ENCODE assay signal across 27 cellular contexts in the genomic region with DNA sequence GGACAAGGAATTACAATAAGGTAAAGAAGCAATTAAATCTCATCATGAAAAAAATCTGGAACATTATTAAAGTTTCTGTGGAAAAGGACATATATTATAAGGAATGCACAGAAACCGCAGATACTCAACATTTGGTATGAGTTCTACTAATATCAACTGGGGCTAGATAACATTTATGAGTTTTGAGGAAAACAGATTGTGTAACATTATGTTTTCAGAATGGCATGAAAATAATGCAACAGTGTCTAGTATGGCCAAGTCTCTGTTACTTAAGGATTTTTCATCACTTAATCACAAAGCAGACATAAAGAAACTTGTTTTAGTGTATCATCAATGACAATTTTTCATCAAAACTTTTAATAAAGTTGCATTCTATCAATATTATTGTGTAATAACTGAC.
DNase-seq lines count a peak whose midpoint lies in the region; ATAC-seq, FAIRE-seq and TF ChIP-seq lines count a peak whose summit lies in the region.
"Had no signal": no experiment of that assay in that cellular context is flagged by ENCODE, and none has a peak within 500 bp of the region (broad histone marks: within the 10 kb centered on the region; RNA-seq: fewer than 3 reads in every experiment).

No MANE protein-coding gene starts in this region.

- intact Hi-C loops in K562 (cut with micrococcal nuclease) (no loop called here), A673 (cut with micrococcal nuclease; ENCODE audit: unreplicated experiment) (no loop called here)

- H3K9me3 Mint-ChIP-seq in effector memory CD8-positive, alpha-beta T cell, result peaks cover 0 to 1% of the 10 kb centered on the region in 2 donors
- H3K9me3 Mint-ChIP-seq: GM23338 had no signal

- H3K4me3 ChIP-seq in K562, result no peak overlapping the region
- no peak overlapping the region for H3K4me3 ChIP-seq in smooth muscle cell
- no peak overlapping the region for H3K4me3 ChIP-seq in A673 (ENCODE audit: low read depth, low read length, poor library complexity, severe bottlenecking)
- H3K4me3 ChIP-seq: BLaER1 treated with 17β-estradiol and CSF1 and Interleukin-3, amounts not matched to agents 10 nM and 100 nM; GM23338; HAP-1; SJCRH30 had no signal

- 0% methylated on average over 1 of the region's 1 CpG for WGBS in K562 (ENCODE audit: insufficient coverage, low coverage, missing lambda C conversion rate)
- 54% methylated on average over 1 of the region's 1 CpG for WGBS in smooth muscle cell (ENCODE audit: low lambda C conversion rate)

- H3K27me3 ChIP-seq in K562 (ENCODE audit: control insufficient read depth in 2 of 2, insufficient read depth in 2 of 2, low read length in 2 of 2) (no peaks in the 10 kb centered on the region), smooth muscle cell (ENCODE audit: low read depth) (no peaks in the 10 kb centered on the region), A673 (replicated peaks; ENCODE audit: insufficient read depth, low read depth, low read length, poor library complexity) (no peaks in the 10 kb centered on the region)
- H3K27me3 ChIP-seq: SJCRH30 had no signal

- no TSS peak for BruUV-seq in K562 (replicated peaks; lab: Mats Ljungman, UMichigan)
- BruUV-seq in A673 (replicated peaks; lab: Mats Ljungman, UMichigan), result no TSS peak

- POLR2A ChIA-PET in K562 (lab: Yijun Ruan, JAX) (no interaction called here), A673 (lab: Charles Lee; ENCODE audit: low non-redundant PET) (no interaction called here), RWPE1 (lab: Yijun Ruan, JAX; ENCODE audit: low non-redundant PET) (no interaction called here)

- no peaks in the 10 kb centered on the region for H3K27me3 Mint-ChIP-seq in effector memory CD8-positive, alpha-beta T cell
- H3K27me3 Mint-ChIP-seq: CD4-positive, alpha-beta memory T cell had no signal

- no peak overlapping the region for H3K4me3 Mint-ChIP-seq in effector memory CD8-positive, alpha-beta T cell
- H3K4me3 Mint-ChIP-seq: CD4-positive, alpha-beta memory T cell; GM23338 had no signal

- H3K9me3 ChIP-seq in K562 (replicated peaks; ENCODE audit: control insufficient read depth, insufficient read depth, low read depth, low read length), result no peaks in the 10 kb centered on the region
- H3K9me3 ChIP-seq in smooth muscle cell (replicated peaks; ENCODE audit: low read depth), result no peaks in the 10 kb centered on the region
- no peaks in the 10 kb centered on the region for H3K9me3 ChIP-seq in A673 (ENCODE audit: low read depth, low read length, poor library complexity, severe bottlenecking)
- H3K9me3 ChIP-seq: Caco-2, HAP-1, SJCRH30 had no signal

- H3K27ac Mint-ChIP-seq in effector memory CD8-positive, alpha-beta T cell, result no peak overlapping the region
- H3K27ac Mint-ChIP-seq: CD4-positive, alpha-beta memory T cell; GM23338 had no signal

- no peak for TF ChIP-seq RAD21 in K562 (CRISPR knock-in tag; conservative IDR thresholded peaks at IDR 0.05 in 1 of 2, IDR thresholded peaks at IDR 0.05 in 1 of 2)

- no peak for TF ChIP-seq POLR2A in K562 (conservative IDR thresholded peaks at IDR 0.05)

- no peak overlapping the region for H3K27ac ChIP-seq in K562 (ENCODE audit: extremely low read depth, low read depth, low read length)
- H3K27ac ChIP-seq in smooth muscle cell (ENCODE audit: low read depth), result peak overlapping the region; percentile 28
- no peak overlapping the region for H3K27ac ChIP-seq in A673 (ENCODE audit: low read depth, low read length, poor library complexity, severe bottlenecking)
- no peak overlapping the region for H3K27ac ChIP-seq in RWPE1
- H3K27ac ChIP-seq: BLaER1 treated with 17β-estradiol and CSF1 and Interleukin-3, amounts not matched to agents 10 nM and 100 nM; HL-60; SJCRH30 had no signal

- in situ Hi-C loops in K562 (cut with MboI), result no loop called here

- no peak for FAIRE-seq in K562 (lab: Jason Lieb, UNC)
- FAIRE-seq: GM12891, HepG2 had no signal

- H3K79me2 ChIP-seq in K562 (ENCODE audit: control insufficient read depth, insufficient read depth, low read length), result no peaks in the 10 kb centered on the region
- H3K79me2 ChIP-seq in smooth muscle cell (ENCODE audit: low read depth), result no peaks in the 10 kb centered on the region

- H3K4me1 ChIP-seq in K562 (replicated peaks in 1 of 2; ENCODE audit: control insufficient read depth in 2 of 2, insufficient read depth in 2 of 2, low read length in 2 of 2), result no peaks in the 10 kb centered on the region
- H3K4me1 ChIP-seq in smooth muscle cell (ENCODE audit: low read depth), result no peaks in the 10 kb centered on the region
- H3K4me1 ChIP-seq in A673 (ENCODE audit: insufficient read depth, low read length, poor library complexity, severe bottlenecking), result no peaks in the 10 kb centered on the region
- H3K4me1 ChIP-seq: BLaER1 treated with 17β-estradiol and CSF1 and Interleukin-3, amounts not matched to agents 10 nM and 100 nM; Caco-2; HAP-1; SJCRH30 had no signal

- no peak overlapping the region for H3K9ac ChIP-seq in K562 (ENCODE audit: insufficient read depth in 1 of 2, low read depth in 2 of 2, low read length in 2 of 2)
- H3K9ac ChIP-seq in smooth muscle cell (ENCODE audit: low read depth), result no peak overlapping the region
- H3K9ac ChIP-seq: BLaER1 treated with 17β-estradiol and CSF1 and Interleukin-3, amounts not matched to agents 10 nM and 100 nM had no signal

- no peak for TF ChIP-seq CTCF in K562 (IDR thresholded peaks at IDR 0.05 in 2 of 3, conservative IDR thresholded peaks at IDR 0.05 in 1 of 3; ENCODE audit: insufficient read depth in 2 of 3, low read depth in 1 of 3, low read length in 3 of 3)
- TF ChIP-seq CTCF in smooth muscle cell (IDR thresholded peaks at IDR 0.05; ENCODE audit: borderline replicate concordance, insufficient read depth, poor library complexity, severe bottlenecking), result no peak
- TF ChIP-seq CTCF in A673 (conservative IDR thresholded peaks at IDR 0.05; ENCODE audit: low read depth, low read length), result no peak
- no peak for TF ChIP-seq CTCF in RWPE1 (conservative IDR thresholded peaks at IDR 0.05; ENCODE audit: low read depth)

- DNase-seq in EH (ENCODE audit: low read depth) (peak; percentile 11), K562 (ENCODE audit: extremely low read depth in 1 of 4, low spot score in 3 of 4) (no peak), fibroblast of gingiva (ENCODE audit: low read depth) (peak; percentile 7), smooth muscle cell (lab: John Stamatoyannopoulos, UW; ENCODE audit: unreplicated experiment) (no peak), A673 (ENCODE audit: low spot score) (no peak), RWPE1 (ENCODE audit: low spot score) (no peak)
- no peak for DNase-seq in effector memory CD8-positive, alpha-beta T cell
- DNase-seq: Caco-2; CD4-positive, alpha-beta memory T cell; DMS 273 treated with DMSO at 0.1 percent for 48 hours; DMS79 treated with DMSO at 0.1 percent for 48 hours; KG1; NCI-H1092; NCI-H1436; NCI-H187 treated with DMSO at 0.1 percent for 48 hours; NCI-H2107; NCI-H446 treated with DMSO at 0.1 percent for 48 hours; NCI-H526 treated with DMSO at 0.1 percent for 48 hours; NK-92 treated with Interleukin-12 subunit alpha and Interleukin-12 subunit beta, amount 100 ng/mL, for 24 hours; SJCRH30 had no signal

- H2AFZ ChIP-seq in K562 (ENCODE audit: low read depth, low read length), result no peak overlapping the region
- H2AFZ ChIP-seq in smooth muscle cell (ENCODE audit: low read depth), result no peak overlapping the region
- H2AFZ ChIP-seq: GM23338 had no signal

- H4K20me1 ChIP-seq in K562 (replicated peaks; ENCODE audit: control insufficient read depth, insufficient read depth, low read length) (no peaks in the 10 kb centered on the region), smooth muscle cell (ENCODE audit: low read depth) (no peaks in the 10 kb centered on the region)
- H4K20me1 ChIP-seq: BLaER1 treated with 17β-estradiol and CSF1 and Interleukin-3, amounts not matched to agents 10 nM and 100 nM had no signal

- no peaks in the 10 kb centered on the region for H3F3A ChIP-seq in smooth muscle cell (ENCODE audit: low read depth)

- H3K9me1 ChIP-seq in K562 (ENCODE audit: control insufficient read depth, insufficient read depth, low read length), result no peaks in the 10 kb centered on the region

- no peak for TF ChIP-seq EP300 in K562 (IDR thresholded peaks at IDR 0.05; ENCODE audit: low read length)

- H3K36me3 ChIP-seq in K562 (ENCODE audit: control insufficient read depth, insufficient read depth, low read length) (no peaks in the 10 kb centered on the region), smooth muscle cell (ENCODE audit: low read depth) (no peaks in the 10 kb centered on the region), A673 (ENCODE audit: insufficient read depth, low read length, poor library complexity, severe bottlenecking) (no peaks in the 10 kb centered on the region)
- H3K36me3 ChIP-seq: BLaER1 treated with 17β-estradiol and CSF1 and Interleukin-3, amounts not matched to agents 10 nM and 100 nM; HAP-1; SJCRH30 had no signal

- ATAC-seq in K562, result no peak
- ATAC-seq in effector memory CD8-positive, alpha-beta T cell (replicated peaks), result no peak
- ATAC-seq: GM23338, HepG2, Panc1 had no signal

- H3K4me2 ChIP-seq in K562 (ENCODE audit: insufficient read depth, low read length) (no peak overlapping the region), smooth muscle cell (no peak overlapping the region)
- H3K4me2 ChIP-seq: BLaER1 treated with 17β-estradiol and CSF1 and Interleukin-3, amounts not matched to agents 10 nM and 100 nM; GM23338 had no signal

- no peaks in the 10 kb centered on the region for H3K4me1 Mint-ChIP-seq in effector memory CD8-positive, alpha-beta T cell (ENCODE audit: low read depth in 2 of 2)
- H3K4me1 Mint-ChIP-seq: CD4-positive, alpha-beta memory T cell; GM23338 had no signal

- H3K36me3 Mint-ChIP-seq in effector memory CD8-positive, alpha-beta T cell (ENCODE audit: insufficient read depth), result no peaks in the 10 kb centered on the region
- H3K36me3 Mint-ChIP-seq: CD4-positive, alpha-beta memory T cell had no signal

- CTCF ChIA-PET in K562 (lab: Yijun Ruan, JAX; ENCODE audit: low intra/inter-chr PET ratio) (no interaction called here), A673 (lab: Charles Lee) (no interaction called here), RWPE1 (lab: Yijun Ruan, JAX) (no interaction called here)

Comparison
In these comparisons a context has a peak if more than half of its experiments do, and no peak if none do; other contexts are left out.
1. DNase-seq: peak in EH (single experiment) and fibroblast of gingiva (single experiment); none in K562 (0 of 4), smooth muscle cell (single experiment), effector memory CD8-positive, alpha-beta T cell (0 of 3), A673 (single experiment) and RWPE1 (single experiment).